ENCODE assay signal across 17 cellular contexts in genomic region chr4:113666386-113667114, GRCh38.
A peak's percentile ranks its signal among the peaks of the same experiment; 100 is the strongest.
DNase-seq lines count a peak whose midpoint lies in the region; ATAC-seq, FAIRE-seq and TF ChIP-seq lines count a peak whose summit lies in the region.
"Had no signal": no experiment of that assay in that cellular context is flagged by ENCODE, and none has a peak within 500 bp of the region (broad histone marks: within the 10 kb centered on the region; RNA-seq: fewer than 3 reads in every experiment).

No MANE protein-coding gene starts in this region.

- no peak overlapping the region for H2BK120ac ChIP-seq in H1 (replicated peaks; ENCODE audit: low read depth, low read length)

- no peak overlapping the region for H2BK12ac ChIP-seq in H1 (ENCODE audit: low read depth, low read length)

- 0 out of 2 replicates have a peak, but pooled peaks cover 2% of the 10 kb centered on the region for H3K23me2 ChIP-seq in H1 (ENCODE audit: low read depth, low read length)

- peaks cover 65% of the 10 kb centered on the region for H3K36me3 Mint-ChIP-seq in activated T-cell treated with anti-CD3 and anti-CD28 coated beads, Interleukin-2, amount 50 U/mL, for 24 hours (ENCODE audit: low read depth)
- H3K36me3 Mint-ChIP-seq in activated T-cell treated with anti-CD3 and anti-CD28 coated beads, Interleukin-2, amount 50 U/mL, for 4 hours (ENCODE audit: insufficient read depth), result peaks cover 20% of the 10 kb centered on the region
- H3K36me3 Mint-ChIP-seq in progenitor cell of endocrine pancreas (ENCODE audit: insufficient read depth), result no peaks in the 10 kb centered on the region

- WGBS in H1 (ENCODE audit: extremely low coverage in 1 of 2, insufficient coverage in 1 of 2, insufficient read length in 1 of 2, insufficient replicate concordance in 2 of 2, low coverage in 1 of 2, low lambda C conversion rate in 2 of 2, missing lambda C conversion rate in 1 of 2), 2 experiments, result 89% methylated on average over 8 of the region's 8 CpGs; no CpG with 5 or more reads in 1 of the 2 experiments

- H3K4me2 ChIP-seq in H1 (ENCODE audit: insufficient read depth in 1 of 2, low read depth in 2 of 2, low read length in 2 of 2), result no peak overlapping the region

- H2BK5ac ChIP-seq in H1 (ENCODE audit: low read depth, low read length), result no peak overlapping the region

- peak overlapping the region; percentile 50 for H3K27ac Mint-ChIP-seq in activated T-cell treated with anti-CD3 and anti-CD28 coated beads, Interleukin-2, amount 50 U/mL, for 24 hours
- H3K27ac Mint-ChIP-seq in progenitor cell of endocrine pancreas, result peak overlapping the region; percentile 62

- no peak for TF ChIP-seq RAD21 in H1 (IDR thresholded peaks at IDR 0.05 in 1 of 2, conservative IDR thresholded peaks at IDR 0.05 in 1 of 2; ENCODE audit: low read depth in 2 of 2, low read length in 2 of 2)

- POLR2A ChIA-PET in H1 (lab: Charles Lee; ENCODE audit: partially characterized antibody), result no interaction called here

- H3K9ac ChIP-seq in H1 (replicated peaks in 1 of 4; ENCODE audit: extremely low read depth in 1 of 4, low read depth in 3 of 4, low read length in 3 of 4), result no peak overlapping the region; a peak in 1 of 7 replicates
- H3K9ac ChIP-seq: GM23248 had no signal

- H3K4me1 Mint-ChIP-seq in activated T-cell treated with anti-CD3 and anti-CD28 coated beads, Interleukin-2, amount 50 U/mL, for 24 hours (ENCODE audit: low read depth), result peaks cover 22% of the 10 kb centered on the region
- peaks cover 18% of the 10 kb centered on the region for H3K4me1 Mint-ChIP-seq in activated T-cell treated with anti-CD3 and anti-CD28 coated beads, Interleukin-2, amount 50 U/mL, for 4 hours (ENCODE audit: low read depth)
- H3K4me1 Mint-ChIP-seq in progenitor cell of endocrine pancreas (ENCODE audit: low read depth), result peaks cover 16% of the 10 kb centered on the region

- H3K18ac ChIP-seq in H1 (ENCODE audit: extremely low read depth, low read length), result no peak overlapping the region

- no peaks in the 10 kb centered on the region for H4K20me1 ChIP-seq in H1 (replicated peaks in 1 of 2; ENCODE audit: control insufficient read depth in 1 of 2, insufficient read depth in 2 of 2, low read length in 2 of 2)

- no peak for DNase-seq in activated T-cell treated with anti-CD3 and anti-CD28 coated beads, Interleukin-2, amount 50 U/mL, for 24 hours
- no peak for DNase-seq in activated T-cell treated with anti-CD3 and anti-CD28 coated beads, Interleukin-2, amount 50 U/mL, for 4 hours
- DNase-seq in NCI-H82 (lab: John Stamatoyannopoulos, UW) (peak; percentile 60), H1 (ENCODE audit: low read depth in 1 of 2, low spot score in 2 of 2) (no peak), progenitor cell of endocrine pancreas (ENCODE audit: low spot score, unreplicated experiment) (no peak), AG08395 (ENCODE audit: low spot score) (no peak), T1000 (lab: John Stamatoyannopoulos, UW) (no peak)
- DNase-seq: GM23248, Karpas-422, MM.1S, NCI-H1105, NCI-H1694 treated with DMSO at 0.1 percent for 48 hours, NCI-H446, SHP77 had no signal

- H3K56ac ChIP-seq in H1 (replicated peaks; ENCODE audit: insufficient read length, low read depth, low read length), result no peak overlapping the region

- no peak overlapping the region for H4K5ac ChIP-seq in H1 (ENCODE audit: insufficient read length, low read depth, low read length)

- no peak overlapping the region for H4K8ac ChIP-seq in H1 (ENCODE audit: extremely low read depth, insufficient read depth, low read length)

- H3K9me3 ChIP-seq in H1 (ENCODE audit: insufficient read depth in 2 of 2, low read depth in 1 of 2, low read length in 1 of 2), result no peaks in the 10 kb centered on the region

- no peak overlapping the region for H3K14ac ChIP-seq in H1 (ENCODE audit: insufficient read length)

- FAIRE-seq in H1 (lab: Jason Lieb, UNC), result no peak
- FAIRE-seq: A204.1 had no signal

- no peak overlapping the region for H2AK5ac ChIP-seq in H1 (ENCODE audit: low read depth, low read length)

- no peaks in the 10 kb centered on the region for H3K79me2 ChIP-seq in H1 (ENCODE audit: control insufficient read depth in 1 of 2, insufficient read depth in 2 of 2, low read length in 2 of 2)

- no peak for TF ChIP-seq POLR2A in H1 (IDR thresholded peaks at IDR 0.05; ENCODE audit: control extremely low read depth in 1 of 2, low read depth in 2 of 2, low read length in 2 of 2)

- peak overlapping the region; percentile 89 for H4K91ac ChIP-seq in H1 (replicated peaks; ENCODE audit: insufficient read length, low read length)

- H2AFZ ChIP-seq in H1 (ENCODE audit: low read length), result no peak overlapping the region
- H2AFZ ChIP-seq: GM23248 had no signal

- no peak for ATAC-seq in activated T-cell treated with anti-CD3 and anti-CD28 coated beads, Interleukin-2, amount 50 U/mL, for 4 hours
- ATAC-seq in HG03139 (IDR thresholded peaks at IDR 0.05; ENCODE audit: unreplicated experiment), result no peak
- ATAC-seq: Panc1 had no signal

- no peak overlapping the region for H2BK15ac ChIP-seq in H1 (ENCODE audit: low read length)

- no peak overlapping the region for H3K4me3 Mint-ChIP-seq in activated T-cell treated with anti-CD3 and anti-CD28 coated beads, Interleukin-2, amount 50 U/mL, for 24 hours
- H3K4me3 Mint-ChIP-seq in activated T-cell treated with anti-CD3 and anti-CD28 coated beads, Interleukin-2, amount 50 U/mL, for 4 hours, result no peak overlapping the region
- peak overlapping the region; percentile 25 for H3K4me3 Mint-ChIP-seq in progenitor cell of endocrine pancreas (ENCODE audit: low read depth)

- H2BK20ac ChIP-seq in H1 (ENCODE audit: low read length), result 0 out of 2 replicates have a peak overlapping the region, but pooled peaks have one; percentile 61

- H3K79me1 ChIP-seq in H1 (ENCODE audit: low read depth, low read length), result 0 out of 2 replicates have a peak, but pooled peaks cover 2% of the 10 kb centered on the region

- TF ChIP-seq CTCF in H1 (IDR thresholded peaks at IDR 0.05; ENCODE audit: control extremely low read depth in 1 of 3, insufficient read depth in 1 of 3, low read depth in 1 of 3, low read length in 3 of 3) (no peak), progenitor cell of endocrine pancreas (IDR thresholded peaks at IDR 0.05; ENCODE audit: unreplicated experiment) (no peak)

- H3K27ac ChIP-seq in H1 (ENCODE audit: low read depth, low read length), result no peak overlapping the region
- H3K27ac ChIP-seq: GM23248 had no signal

- H3K36me3 ChIP-seq in H1 (ENCODE audit: control insufficient read depth in 2 of 4, insufficient read depth in 4 of 4, low read length in 3 of 4), result no peaks in the 10 kb centered on the region

- no peaks in the 10 kb centered on the region for H3K27me3 Mint-ChIP-seq in activated T-cell treated with anti-CD3 and anti-CD28 coated beads, Interleukin-2, amount 50 U/mL, for 24 hours
- no peaks in the 10 kb centered on the region for H3K27me3 Mint-ChIP-seq in activated T-cell treated with anti-CD3 and anti-CD28 coated beads, Interleukin-2, amount 50 U/mL, for 4 hours (ENCODE audit: low read depth)
- no peaks in the 10 kb centered on the region for H3K27me3 Mint-ChIP-seq in progenitor cell of endocrine pancreas

- no peak overlapping the region for H3K23ac ChIP-seq in H1 (ENCODE audit: insufficient read length)

- H3K27me3 ChIP-seq in H1 (replicated peaks in 1 of 4; ENCODE audit: control insufficient read depth in 3 of 4, extremely low read depth in 1 of 4, insufficient read depth in 3 of 4, low read length in 3 of 4), result no peaks in the 10 kb centered on the region

- no peaks in the 10 kb centered on the region for H3K9me3 Mint-ChIP-seq in activated T-cell treated with anti-CD3 and anti-CD28 coated beads, Interleukin-2, amount 50 U/mL, for 24 hours
- H3K9me3 Mint-ChIP-seq in activated T-cell treated with anti-CD3 and anti-CD28 coated beads, Interleukin-2, amount 50 U/mL, for 4 hours, result no peaks in the 10 kb centered on the region
- H3K9me3 Mint-ChIP-seq in progenitor cell of endocrine pancreas (ENCODE audit: low read depth), result no peaks in the 10 kb centered on the region

- no peak overlapping the region for H3K4me3 ChIP-seq in H1 (ENCODE audit: extremely low read depth in 1 of 4, insufficient read depth in 2 of 4, low read depth in 3 of 4, low read length in 4 of 4)
- H3K4me3 ChIP-seq: GM23248 had no signal

- no peak overlapping the region for H3K4ac ChIP-seq in H1 (replicated peaks; ENCODE audit: insufficient read length, low read depth, low read length)

- CTCF ChIA-PET in H1 (lab: Charles Lee; ENCODE audit: partially characterized antibody), result interaction anchor here (0.7 kb wide), 1 partner anchor 18 kb away, joined by 3 read pairs; no protein-coding TSS in a partner anchor

- TF ChIP-seq EP300 in H1 (IDR thresholded peaks at IDR 0.05; ENCODE audit: borderline replicate concordance in 1 of 2, low read depth in 2 of 2, low read length in 2 of 2), result no peak

- no peaks in the 10 kb centered on the region for H3K4me1 ChIP-seq in H1 (replicated peaks in 1 of 4; ENCODE audit: control insufficient read depth in 3 of 4, insufficient read depth in 4 of 4, low read length in 3 of 4)

TF ChIP-seq in H1, 55 proteins besides CTCF, POLR2A, EP300 and RAD21 (continues in another document):
- TF ChIP-seq BRCA1 (IDR thresholded peaks at IDR 0.05; ENCODE audit: low read depth, low read length) (no peak), SIX5 (IDR thresholded peaks at IDR 0.05; ENCODE audit: low read depth, low read length) (no peak), CHD2 (IDR thresholded peaks at IDR 0.05; ENCODE audit: low read length) (no peak), CTBP2 (IDR thresholded peaks at IDR 0.05; ENCODE audit: borderline replicate concordance, insufficient read depth, insufficient read length, low read length) (no peak), CREB1 (IDR thresholded peaks at IDR 0.05) (no peak), FOSL1 (IDR thresholded peaks at IDR 0.05; ENCODE audit: insufficient read depth, low read depth, low read length) (no peak), YY1 (IDR thresholded peaks at IDR 0.05; ENCODE audit: low read depth, low read length) (no peak), JUN (IDR thresholded peaks at IDR 0.05; ENCODE audit: low read depth, low read length) (no peak), SP4 (IDR thresholded peaks at IDR 0.05; ENCODE audit: low read length) (no peak), USF2 (IDR thresholded peaks at IDR 0.05; ENCODE audit: low read length) (no peak), GABPA (IDR thresholded peaks at IDR 0.05; ENCODE audit: borderline replicate concordance, insufficient read depth, low read length) (no peak), SIRT6 (IDR thresholded peaks at IDR 0.05; ENCODE audit: low read length) (no peak), POLR2AphosphoS5 (IDR thresholded peaks at IDR 0.05; ENCODE audit: low read depth, low read length) (no peak), CHD1 (IDR thresholded peaks at IDR 0.05; ENCODE audit: low read depth, low read length) (no peak), TBP (IDR thresholded peaks at IDR 0.05; ENCODE audit: low read depth, low read length) (no peak)
